In the genomic region with DNA sequence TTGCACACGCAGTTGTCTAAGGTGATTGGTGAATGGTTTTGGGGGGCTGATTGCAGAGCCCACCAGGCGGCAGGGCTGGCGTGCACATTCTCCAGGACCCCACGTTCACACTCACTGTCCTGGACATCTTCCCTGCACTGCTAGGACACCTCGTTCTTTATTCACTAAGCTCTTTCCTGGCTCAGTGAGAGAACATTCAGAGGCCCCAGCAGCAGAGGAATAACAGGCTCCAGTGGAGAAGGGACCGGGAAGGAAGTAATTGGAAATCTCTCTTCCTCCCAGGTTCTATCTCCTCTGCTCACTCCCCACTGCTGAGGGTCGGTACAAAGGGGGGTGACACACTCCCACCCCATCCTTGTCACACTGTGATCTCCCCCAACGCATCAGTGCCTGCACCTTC, we compare ENCODE assay signal across 20 cellular contexts.
"Had no signal": no experiment of that assay in that cellular context is flagged by ENCODE, and none has a peak within 500 bp of the region (broad histone marks: within the 10 kb centered on the region; RNA-seq: fewer than 3 reads in every experiment).

No MANE protein-coding gene starts in this region.

- H3K36me3 ChIP-seq: brain microvascular endothelial cell had no signal

- H3K4me3 Mint-ChIP-seq: activated CD8-positive, alpha-beta memory T cell treated with anti-CD3 and anti-CD28 coated beads, Interleukin-2, amount 10 ng/mL, durations not matched to agents 7 days and 5 days; activated CD8-positive, alpha-beta T cell treated with anti-CD3 and anti-CD28 coated beads, Interleukin-2, amount 10 ng/mL, durations not matched to agents 7 days and 5 days; activated naive CD4-positive, alpha-beta T cell treated with anti-CD3 and anti-CD28 coated beads, Interleukin-2, amount 50 U/mL, for 24 hours; activated T-cell treated with anti-CD3 and anti-CD28 coated beads, Interleukin-2, amount 50 U/mL, for 24 hours; activated T-helper 1 cell treated with anti-CD3 and anti-CD28 coated beads, Interleukin-12 subunit alpha, Interleukin-12 subunit beta, Interleukin-2, Interleukin-4 antibody, amounts not matched to agents 30 ng/mL and 10 ng/mL and 1 ng/mL, durations not matched to agents 14 hours and 24 hours and 36 hours; T-helper 1 cell treated with Interleukin-12 subunit alpha and Interleukin-12 subunit beta and Interleukin-4 antibody, amounts not matched to agents 30 μg/mL and 1 μg/mL, for 36 hours had no signal

- H3K27ac Mint-ChIP-seq: activated CD8-positive, alpha-beta memory T cell treated with anti-CD3 and anti-CD28 coated beads, Interleukin-2, amount 10 ng/mL, durations not matched to agents 7 days and 5 days; activated CD8-positive, alpha-beta T cell treated with anti-CD3 and anti-CD28 coated beads, Interleukin-2, amount 10 ng/mL, durations not matched to agents 7 days and 5 days; activated naive CD4-positive, alpha-beta T cell treated with anti-CD3 and anti-CD28 coated beads, Interleukin-2, amount 50 U/mL, for 24 hours; activated T-cell treated with anti-CD3 and anti-CD28 coated beads, Interleukin-2, amount 50 U/mL, for 24 hours; activated T-helper 1 cell treated with anti-CD3 and anti-CD28 coated beads, Interleukin-12 subunit alpha, Interleukin-12 subunit beta, Interleukin-2, Interleukin-4 antibody, amounts not matched to agents 30 ng/mL and 10 ng/mL and 1 ng/mL, durations not matched to agents 14 hours and 24 hours and 36 hours; T-helper 1 cell treated with Interleukin-12 subunit alpha and Interleukin-12 subunit beta and Interleukin-4 antibody, amounts not matched to agents 30 μg/mL and 1 μg/mL, for 36 hours had no signal

- ATAC-seq: activated CD4-positive, CD25-positive, alpha-beta regulatory T cell treated with anti-CD3 and anti-CD28 coated beads, Interleukin-2, amount 50 U/mL, for 24 hours; activated CD8-positive, alpha-beta memory T cell treated with anti-CD3 and anti-CD28 coated beads, Interleukin-2, amount 10 ng/mL, durations not matched to agents 7 days and 5 days; activated CD8-positive, alpha-beta T cell treated with anti-CD3 and anti-CD28 coated beads, Interleukin-2, amount 10 ng/mL, durations not matched to agents 7 days and 5 days; PC-3 had no signal

- H3K36me3 Mint-ChIP-seq: activated CD8-positive, alpha-beta memory T cell treated with anti-CD3 and anti-CD28 coated beads, Interleukin-2, amount 10 ng/mL, durations not matched to agents 7 days and 5 days; activated naive CD4-positive, alpha-beta T cell treated with anti-CD3 and anti-CD28 coated beads, Interleukin-2, amount 50 U/mL, for 24 hours had no signal

- H3K4me1 Mint-ChIP-seq: activated CD8-positive, alpha-beta memory T cell treated with anti-CD3 and anti-CD28 coated beads, Interleukin-2, amount 10 ng/mL, durations not matched to agents 7 days and 5 days; activated naive CD4-positive, alpha-beta T cell treated with anti-CD3 and anti-CD28 coated beads, Interleukin-2, amount 50 U/mL, for 24 hours had no signal

- DNase-seq: activated CD4-positive, alpha-beta T cell treated with anti-CD3 and anti-CD28 coated beads for 4 hours; activated CD8-positive, alpha-beta memory T cell treated with anti-CD3 and anti-CD28 coated beads, Interleukin-2, amount 10 ng/mL, durations not matched to agents 7 days and 5 days; activated CD8-positive, alpha-beta T cell treated with anti-CD3 and anti-CD28 coated beads, Interleukin-2, amount 10 ng/mL, durations not matched to agents 7 days and 5 days; activated effector memory CD4-positive, alpha-beta T cell treated with Interleukin-2 at 50 U/mL for 16 hours; activated naive CD4-positive, alpha-beta T cell; activated T-cell treated with anti-CD3 and anti-CD28 coated beads, Interleukin-2, amount 50 U/mL, for 24 hours; brain microvascular endothelial cell; KBM-7; NCI-H1048; NCI-H146; NCI-H1930; NCI-H2107; NCI-H2171 treated with DMSO at 0.1 percent for 48 hours; NCI-H510A treated with DMSO at 0.1 percent for 48 hours; PC-3; SHP77 treated with DMSO at 0.1 percent for 48 hours had no signal

- H3K27ac ChIP-seq: brain microvascular endothelial cell had no signal

- H3K9me3 Mint-ChIP-seq: activated naive CD4-positive, alpha-beta T cell treated with anti-CD3 and anti-CD28 coated beads, Interleukin-2, amount 50 U/mL, for 24 hours; activated T-cell treated with anti-CD3 and anti-CD28 coated beads, Interleukin-2, amount 50 U/mL, for 24 hours; activated T-helper 1 cell treated with anti-CD3 and anti-CD28 coated beads, Interleukin-12 subunit alpha, Interleukin-12 subunit beta, Interleukin-2, Interleukin-4 antibody, amounts not matched to agents 30 ng/mL and 10 ng/mL and 1 ng/mL, durations not matched to agents 14 hours and 24 hours and 36 hours; T-helper 1 cell treated with Interleukin-12 subunit alpha and Interleukin-12 subunit beta and Interleukin-4 antibody, amounts not matched to agents 30 μg/mL and 1 μg/mL, for 36 hours had no signal

- H3K27me3 ChIP-seq: brain microvascular endothelial cell had no signal
